Comparison of ENCODE assay signal across 18 cellular contexts in the genomic region with DNA sequence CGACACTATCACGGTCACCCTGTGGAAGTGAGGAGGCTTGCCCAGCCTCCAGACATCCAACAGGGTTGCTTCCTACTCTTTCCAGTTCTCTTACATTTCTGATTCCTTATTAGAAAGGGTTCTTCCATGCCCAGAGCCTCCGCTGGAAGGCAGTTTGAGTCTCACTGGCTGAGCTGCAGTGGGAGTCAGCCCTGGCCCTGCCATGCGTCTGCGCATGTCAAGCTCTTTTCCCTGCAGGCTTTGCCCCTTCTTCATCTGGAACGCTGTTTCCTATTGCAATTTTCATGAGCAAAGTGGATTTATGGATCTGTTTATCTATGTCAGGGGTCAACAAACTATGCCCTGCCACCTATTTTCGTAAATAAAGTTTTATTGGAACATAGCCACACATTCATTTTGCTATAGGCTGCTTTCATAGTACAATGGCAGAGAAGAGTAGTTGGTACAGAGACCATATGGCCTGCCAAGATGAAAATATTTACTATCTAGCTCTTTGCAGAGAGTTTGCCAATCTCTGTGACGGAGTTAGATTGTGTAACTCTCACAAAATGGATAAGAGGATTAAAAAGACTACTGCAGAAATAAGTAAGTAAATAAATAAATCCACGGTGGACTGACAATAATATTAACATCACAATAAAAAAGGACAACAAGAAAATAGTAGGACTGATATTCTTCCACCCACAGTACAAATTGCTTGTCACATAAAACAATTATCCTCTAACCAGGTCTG. TPM values are rescaled to one million over a fixed set of nuclear protein-coding genes. Genes with fewer than 3 reads are reported as not detected.
A peak's percentile ranks its signal among the peaks of the same experiment; 100 is the strongest.
DNase-seq lines count a peak whose midpoint lies in the region; ATAC-seq and TF ChIP-seq lines count a peak whose summit lies in the region.
"Had no signal": no experiment of that assay in that cellular context is flagged by ENCODE, and none has a peak within 500 bp of the region (broad histone marks: within the 10 kb centered on the region; RNA-seq: fewer than 3 reads in every experiment).

No MANE protein-coding gene starts in this region.

- H3K9me3 Mint-ChIP-seq in activated T-helper 2 cell treated with anti-CD3 and anti-CD28 coated beads, Interferon-gamma antibody, Interleukin-2, Interleukin-4, amounts not matched to agents 10 μg/mL and 5 μg/mL and 100 μg/mL, durations not matched to agents 14 hours and 24 hours and 36 hours: no peaks in the 10 kb centered on the region
- no peaks in the 10 kb centered on the region for H3K9me3 Mint-ChIP-seq in CD4-positive, alpha-beta T cell

- H3K4me3 Mint-ChIP-seq in activated T-helper 2 cell treated with anti-CD3 and anti-CD28 coated beads, Interferon-gamma antibody, Interleukin-2, Interleukin-4, amounts not matched to agents 10 μg/mL and 5 μg/mL and 100 μg/mL, durations not matched to agents 14 hours and 24 hours and 36 hours (ENCODE audit: low read depth): no peak overlapping the region
- no peak overlapping the region for H3K4me3 Mint-ChIP-seq in CD4-positive, alpha-beta T cell

- POLR2A ChIA-PET in CD4-positive, alpha-beta T cell (lab: Charles Lee): no interaction called here

- CTCF ChIA-PET in CD4-positive, alpha-beta T cell (lab: Charles Lee): no interaction called here

- DNase-seq in BE2C (peak; percentile 28), LNCaP clone FGC (ENCODE audit: low read depth) (peak; percentile 67), fibroblast of the aortic adventitia (ENCODE audit: low read depth) (peak; percentile 20), prostate gland (ENCODE audit: low spot score) (peak; percentile 40), UCSD-AML1 (lab: John Stamatoyannopoulos, UW; ENCODE audit: unreplicated experiment) (no peak)
- DNase-seq in activated T-helper 2 cell treated with anti-CD3 and anti-CD28 coated beads, Interferon-gamma antibody, Interleukin-2, Interleukin-4, amounts not matched to agents 10 μg/mL and 5 μg/mL and 100 μg/mL, durations not matched to agents 14 hours and 24 hours and 36 hours (ENCODE audit: low spot score): no peak
- no peak for DNase-seq in CD4-positive, alpha-beta T cell
- DNase-seq: DMS153, EL, MM.1S, NCI-H1105 treated with DMSO at 0.1 percent for 48 hours, NCI-H1694 treated with DMSO at 0.1 percent for 48 hours, NCI-H2107, NCI-H226, NCI-H524 treated with DMSO at 0.1 percent for 48 hours, SHP77 treated with DMSO at 0.1 percent for 48 hours had no signal

- H3K36me3 Mint-ChIP-seq in activated T-helper 2 cell treated with anti-CD3 and anti-CD28 coated beads, Interferon-gamma antibody, Interleukin-2, Interleukin-4, amounts not matched to agents 10 μg/mL and 5 μg/mL and 100 μg/mL, durations not matched to agents 14 hours and 24 hours and 36 hours (ENCODE audit: low read depth): no peaks in the 10 kb centered on the region
- no peaks in the 10 kb centered on the region for H3K36me3 Mint-ChIP-seq in CD4-positive, alpha-beta T cell (ENCODE audit: low read depth)

- no peaks in the 10 kb centered on the region for H3K9me3 ChIP-seq in BE2C
- H3K9me3 ChIP-seq in prostate gland: no peaks in the 10 kb centered on the region
- no peaks in the 10 kb centered on the region for H3K9me3 ChIP-seq in CD4-positive, alpha-beta T cell (ENCODE audit: control insufficient read depth, low read length)
- H3K9me3 ChIP-seq: BLaER1 had no signal

- H3K4me1 ChIP-seq in BE2C: peaks cover 24% of the 10 kb centered on the region
- H3K4me1 ChIP-seq in prostate gland (replicated peaks): no peaks in the 10 kb centered on the region

- TF ChIP-seq CTCF in BE2C (IDR thresholded peaks at IDR 0.05; ENCODE audit: low read depth, low read length) (no peak), LNCaP clone FGC (IDR thresholded peaks at IDR 0.05; ENCODE audit: control insufficient read depth, extremely low read depth, insufficient read depth) (no peak), fibroblast of the aortic adventitia (IDR thresholded peaks at IDR 0.05; ENCODE audit: insufficient read depth, low read length) (no peak), prostate gland (IDR thresholded peaks at IDR 0.05) (no peak)
- TF ChIP-seq CTCF in CD4-positive, alpha-beta T cell (IDR thresholded peaks at IDR 0.05): no peak

- intact Hi-C loops in prostate gland (cut with DNase I): no loop called here
- intact Hi-C loops in activated T-helper 2 cell treated with anti-CD3 and anti-CD28 coated beads, Interferon-gamma antibody, Interleukin-2, Interleukin-4, amounts not matched to agents 10 μg/mL and 5 μg/mL and 100 μg/mL, durations not matched to agents 14 hours and 24 hours and 36 hours (cut with micrococcal nuclease): no loop called here
- intact Hi-C loops in CD4-positive, alpha-beta T cell (cut with DNase I, micrococcal nuclease): no loop called here

- H3K4me3 ChIP-seq in BE2C (ENCODE audit: low read depth, low read length) (no peak overlapping the region), LNCaP clone FGC (ENCODE audit: low read depth, low read length) (no peak overlapping the region), fibroblast of the aortic adventitia (ENCODE audit: low read depth, low read length) (no peak overlapping the region), prostate gland (no peak overlapping the region)
- H3K4me3 ChIP-seq: BLaER1 had no signal

- peaks cover 8% of the 10 kb centered on the region for H3K4me1 Mint-ChIP-seq in activated T-helper 2 cell treated with anti-CD3 and anti-CD28 coated beads, Interferon-gamma antibody, Interleukin-2, Interleukin-4, amounts not matched to agents 10 μg/mL and 5 μg/mL and 100 μg/mL, durations not matched to agents 14 hours and 24 hours and 36 hours (ENCODE audit: low read depth)
- H3K4me1 Mint-ChIP-seq in CD4-positive, alpha-beta T cell (ENCODE audit: low read depth): no peaks in the 10 kb centered on the region

- H3K27ac ChIP-seq in prostate gland: no peak overlapping the region
- no peak overlapping the region for H3K27ac ChIP-seq in CD4-positive, alpha-beta T cell (ENCODE audit: low read depth, low read length)
- H3K27ac ChIP-seq: BLaER1 had no signal

- 62% methylated on average over 9 of the region's 9 CpGs for WGBS in prostate gland

- H3K27ac Mint-ChIP-seq in activated T-helper 2 cell treated with anti-CD3 and anti-CD28 coated beads, Interferon-gamma antibody, Interleukin-2, Interleukin-4, amounts not matched to agents 10 μg/mL and 5 μg/mL and 100 μg/mL, durations not matched to agents 14 hours and 24 hours and 36 hours: no peak overlapping the region
- no peak overlapping the region for H3K27ac Mint-ChIP-seq in CD4-positive, alpha-beta T cell

- H3K27me3 ChIP-seq in BE2C: no peaks in the 10 kb centered on the region
- no peaks in the 10 kb centered on the region for H3K27me3 ChIP-seq in prostate gland (replicated peaks; ENCODE audit: insufficient read depth)
- no peaks in the 10 kb centered on the region for H3K27me3 ChIP-seq in CD4-positive, alpha-beta T cell (ENCODE audit: control insufficient read depth, insufficient read depth, low read length)
- H3K27me3 ChIP-seq: BLaER1 had no signal

- no peak for ATAC-seq in GM21528 (IDR thresholded peaks at IDR 0.05; ENCODE audit: low FRiP score, unreplicated experiment)
- no peak for ATAC-seq in CD4-positive, alpha-beta T cell (ENCODE audit: poor library complexity)

- peaks cover 24% of the 10 kb centered on the region for H3K27me3 Mint-ChIP-seq in activated T-helper 2 cell treated with anti-CD3 and anti-CD28 coated beads, Interferon-gamma antibody, Interleukin-2, Interleukin-4, amounts not matched to agents 10 μg/mL and 5 μg/mL and 100 μg/mL, durations not matched to agents 14 hours and 24 hours and 36 hours (ENCODE audit: low read depth)
- H3K27me3 Mint-ChIP-seq in CD4-positive, alpha-beta T cell: no peaks in the 10 kb centered on the region

- no peak for TF ChIP-seq POLR2A in prostate gland (IDR thresholded peaks at IDR 0.05)

- H3K36me3 ChIP-seq in BE2C: no peaks in the 10 kb centered on the region
- H3K36me3 ChIP-seq in prostate gland: no peaks in the 10 kb centered on the region
- H3K36me3 ChIP-seq: BLaER1 had no signal

RNA-seq across cellular contexts. Expression of gene CHRNA9, which starts 3.9 kb away (rescaled TPM):
- polyA plus RNA-seq in BE2C (2012; ENCODE audit: insufficient read depth, insufficient read length, low read depth): not detected
- total RNA-seq in fibroblast of the aortic adventitia (ENCODE audit: low replicate concordance): 0.09 TPM in 1 of 2 replicates, not detected in the other
- total RNA-seq in prostate gland: not detected
- not detected in 2 replicates for total RNA-seq in activated T-helper 2 cell treated with anti-CD3 and anti-CD28 coated beads, Interferon-gamma antibody, Interleukin-2, Interleukin-4, amounts not matched to agents 10 μg/mL and 5 μg/mL and 100 μg/mL, durations not matched to agents 14 hours and 24 hours and 36 hours
- total RNA-seq in CD4-positive, alpha-beta T cell: not detected

Comparison
In these comparisons a context has a peak if more than half of its experiments do, and no peak if none do; other contexts are left out.
1. DNase-seq: peak in BE2C (single experiment), LNCaP clone FGC (single experiment), fibroblast of the aortic adventitia (single experiment) and prostate gland (single experiment); none in activated T-helper 2 cell treated with anti-CD3 and anti-CD28 coated beads, Interferon-gamma antibody, Interleukin-2, Interleukin-4, amounts not matched to agents 10 μg/mL and 5 μg/mL and 100 μg/mL, durations not matched to agents 14 hours and 24 hours and 36 hours (single experiment), UCSD-AML1 (single experiment) and CD4-positive, alpha-beta T cell (0 of 10).